In genomic region chr21:34864370-34865209, GRCh38 we compare ENCODE assay signal across 14 cellular contexts.
DNase-seq lines count a peak whose midpoint lies in the region; ATAC-seq, FAIRE-seq and TF ChIP-seq lines count a peak whose summit lies in the region.
"Had no signal": no experiment of that assay in that cellular context is flagged by ENCODE, and none has a peak within 500 bp of the region (broad histone marks: within the 10 kb centered on the region; RNA-seq: fewer than 3 reads in every experiment).

No MANE protein-coding gene starts in this region.

- peaks cover 49% of the 10 kb centered on the region for H3K4me1 ChIP-seq in RWPE2 (ENCODE audit: insufficient read depth, poor library complexity, severe bottlenecking)
- peaks cover 19% of the 10 kb centered on the region for H3K4me1 ChIP-seq in foreskin keratinocyte
- H3K4me1 ChIP-seq in stomach, result peaks cover 7 to 63% (median 42%) of the 10 kb centered on the region in 4 donors
- H3K4me1 ChIP-seq in small intestine (ENCODE audit: control insufficient read depth in 2 of 2, insufficient read depth in 1 of 2, low read depth in 1 of 2, low read length in 1 of 2), result peaks cover 5 to 10% of the 10 kb centered on the region in 2 donors

- POLR2A ChIA-PET in activated CD8-positive, alpha-beta T cell treated with anti-CD3 and anti-CD28 coated beads, Interleukin-2, amount 10 ng/mL, durations not matched to agents 7 days and 5 days (lab: Charles Lee), result no interaction called here

- no peaks in the 10 kb centered on the region for H3K27me3 Mint-ChIP-seq in activated CD4-positive, alpha-beta T cell treated with anti-CD3 and anti-CD28 coated beads, Interleukin-2, amount 10 ng/mL, durations not matched to agents 24 days and 14 days
- H3K27me3 Mint-ChIP-seq in activated CD8-positive, alpha-beta T cell treated with anti-CD3 and anti-CD28 coated beads, Interleukin-2, amount 10 ng/mL, durations not matched to agents 7 days and 5 days (ENCODE audit: low read depth), result peaks cover 4% of the 10 kb centered on the region
- H3K27me3 Mint-ChIP-seq: memory B cell had no signal

- CTCF ChIA-PET in activated CD8-positive, alpha-beta T cell treated with anti-CD3 and anti-CD28 coated beads, Interleukin-2, amount 10 ng/mL, durations not matched to agents 7 days and 5 days (lab: Charles Lee), result interaction anchor here (1.0 kb wide), 1 partner anchor 9 kb away, joined by 3 read pairs; no protein-coding TSS in a partner anchor

- TF ChIP-seq POLR2A in stomach (IDR thresholded peaks at IDR 0.05), result no peak

- no peak for TF ChIP-seq EP300 in stomach (IDR thresholded peaks at IDR 0.05)

- H3K4me3 ChIP-seq in RWPE2 (ENCODE audit: severe bottlenecking), result no peak overlapping the region
- no peak overlapping the region for H3K4me3 ChIP-seq in stomach
- no peak overlapping the region for H3K4me3 ChIP-seq in small intestine (ENCODE audit: low read depth in 1 of 2, low read length in 2 of 2)

- no peaks in the 10 kb centered on the region for H3K9me3 Mint-ChIP-seq in activated CD4-positive, alpha-beta T cell treated with anti-CD3 and anti-CD28 coated beads, Interleukin-2, amount 10 ng/mL, durations not matched to agents 24 days and 14 days
- no peaks in the 10 kb centered on the region for H3K9me3 Mint-ChIP-seq in activated CD8-positive, alpha-beta T cell treated with anti-CD3 and anti-CD28 coated beads, Interleukin-2, amount 10 ng/mL, durations not matched to agents 7 days and 5 days (ENCODE audit: insufficient read depth)
- H3K9me3 Mint-ChIP-seq: memory B cell had no signal

- H3K9me3 ChIP-seq in RWPE2 (ENCODE audit: severe bottlenecking), result no peaks in the 10 kb centered on the region
- H3K9me3 ChIP-seq in stomach, result no peaks in the 10 kb centered on the region
- no peaks in the 10 kb centered on the region for H3K9me3 ChIP-seq in small intestine (ENCODE audit: control insufficient read depth, low read depth)

- H3K27ac ChIP-seq in RWPE2 (ENCODE audit: poor library complexity, severe bottlenecking) (peak overlapping the region; percentile 88), foreskin keratinocyte (peak overlapping the region; percentile 41), stomach (peak overlapping the region; percentile 49 to 79 (median 62)), small intestine (ENCODE audit: low read depth in 1 of 2, low read length in 1 of 2) (peak overlapping the region in 1 of 2 donors; percentile 13)

- FAIRE-seq in small intestine (lab: Jason Lieb, UNC), result no peak
- FAIRE-seq: A204.1, endometrium had no signal

- peaks cover 41% of the 10 kb centered on the region for H3K4me1 Mint-ChIP-seq in activated CD4-positive, alpha-beta T cell treated with anti-CD3 and anti-CD28 coated beads, Interleukin-2, amount 10 ng/mL, durations not matched to agents 24 days and 14 days
- H3K4me1 Mint-ChIP-seq in activated CD8-positive, alpha-beta T cell treated with anti-CD3 and anti-CD28 coated beads, Interleukin-2, amount 10 ng/mL, durations not matched to agents 7 days and 5 days (ENCODE audit: low read depth), result peaks cover 31% of the 10 kb centered on the region

- no peak overlapping the region for H3K4me3 Mint-ChIP-seq in activated CD4-positive, alpha-beta T cell treated with anti-CD3 and anti-CD28 coated beads, Interleukin-2, amount 10 ng/mL, durations not matched to agents 24 days and 14 days
- no peak overlapping the region for H3K4me3 Mint-ChIP-seq in activated CD8-positive, alpha-beta T cell treated with anti-CD3 and anti-CD28 coated beads, Interleukin-2, amount 10 ng/mL, durations not matched to agents 7 days and 5 days

- no peak for TF ChIP-seq CTCF in RWPE2 (IDR thresholded peaks at IDR 0.05; ENCODE audit: poor library complexity, severe bottlenecking)
- TF ChIP-seq CTCF in foreskin keratinocyte (conservative IDR thresholded peaks at IDR 0.05), result no peak
- TF ChIP-seq CTCF in stomach (IDR thresholded peaks at IDR 0.05), result no peak

- WGBS in stomach, 5 donors, result 45 to 57% (median 53%) methylated on average over 8 of the region's 8 CpGs
- 36 to 60% (median 53%) methylated on average over 8 of the region's 8 CpGs for WGBS in small intestine, 3 donors

- H3K36me3 Mint-ChIP-seq in activated CD4-positive, alpha-beta T cell treated with anti-CD3 and anti-CD28 coated beads, Interleukin-2, amount 10 ng/mL, durations not matched to agents 24 days and 14 days (ENCODE audit: low read depth), result peaks cover 74% of the 10 kb centered on the region
- peaks cover 6% of the 10 kb centered on the region for H3K36me3 Mint-ChIP-seq in activated CD8-positive, alpha-beta T cell treated with anti-CD3 and anti-CD28 coated beads, Interleukin-2, amount 10 ng/mL, durations not matched to agents 7 days and 5 days (ENCODE audit: low read depth)

- H3K27ac Mint-ChIP-seq in activated CD4-positive, alpha-beta T cell treated with anti-CD3 and anti-CD28 coated beads, Interleukin-2, amount 10 ng/mL, durations not matched to agents 24 days and 14 days, result peak overlapping the region; percentile 64
- no peak overlapping the region for H3K27ac Mint-ChIP-seq in activated CD8-positive, alpha-beta T cell treated with anti-CD3 and anti-CD28 coated beads, Interleukin-2, amount 10 ng/mL, durations not matched to agents 7 days and 5 days

- H3K27me3 ChIP-seq in RWPE2 (ENCODE audit: insufficient read depth, poor library complexity, severe bottlenecking) (no peaks in the 10 kb centered on the region), foreskin keratinocyte (no peaks in the 10 kb centered on the region), stomach (no peaks in the 10 kb centered on the region), small intestine (ENCODE audit: control insufficient read depth in 2 of 2, insufficient read depth in 2 of 2, low read length in 2 of 2) (no peaks in the 10 kb centered on the region)

- no peak for ATAC-seq in RWPE2 (ENCODE audit: low read depth)
- no peak for ATAC-seq in foreskin keratinocyte
- no peak for ATAC-seq in activated CD8-positive, alpha-beta T cell treated with anti-CD3 and anti-CD28 coated beads, Interleukin-2, amount 10 ng/mL, durations not matched to agents 7 days and 5 days

- intact Hi-C loops in activated CD4-positive, alpha-beta T cell treated with anti-CD3 and anti-CD28 coated beads, Interleukin-2, amount 10 ng/mL, durations not matched to agents 24 days and 14 days (cut with micrococcal nuclease), result no loop called here
- intact Hi-C loops in stomach (cut with DNase I; ENCODE audit: low total_unique reads), result no loop called here

- H3K36me3 ChIP-seq in RWPE2 (ENCODE audit: low read depth) (peaks cover 95% of the 10 kb centered on the region), stomach (peaks cover 6 to 82% (median 43%) of the 10 kb centered on the region in 4 donors), small intestine (ENCODE audit: control insufficient read depth in 2 of 2, insufficient read depth in 2 of 2, low read length in 2 of 2) (peaks cover 0 to 5% of the 10 kb centered on the region in 2 donors)

- no peak for DNase-seq in activated CD4-positive, alpha-beta T cell treated with anti-CD3 and anti-CD28 coated beads, Interleukin-2, amount 10 ng/mL, durations not matched to agents 24 days and 14 days
- no peak for DNase-seq in activated CD4-positive, alpha-beta T cell treated with anti-CD3 and anti-CD28 coated beads, Interleukin-2, amount 50 U/mL, for 4 hours
- DNase-seq in RWPE2 (ENCODE audit: low spot score) (no peak), foreskin keratinocyte (no peak), stomach (no peak), small intestine (no peak), HT-29 (ENCODE audit: low spot score) (no peak)
- DNase-seq in activated CD8-positive, alpha-beta T cell treated with anti-CD3 and anti-CD28 coated beads, Interleukin-2, amount 10 ng/mL, durations not matched to agents 7 days and 5 days, result no peak
- DNase-seq: activated T-cell treated with anti-CD3 and anti-CD28 coated beads for 4 hours; Karpas-422; stimulated activated CD4-positive, alpha-beta T cell treated with anti-CD3 and anti-CD28 coated beads, Interleukin-4, amount 100 ng/mL, for 24 hours had no signal
